In the genomic region with DNA sequence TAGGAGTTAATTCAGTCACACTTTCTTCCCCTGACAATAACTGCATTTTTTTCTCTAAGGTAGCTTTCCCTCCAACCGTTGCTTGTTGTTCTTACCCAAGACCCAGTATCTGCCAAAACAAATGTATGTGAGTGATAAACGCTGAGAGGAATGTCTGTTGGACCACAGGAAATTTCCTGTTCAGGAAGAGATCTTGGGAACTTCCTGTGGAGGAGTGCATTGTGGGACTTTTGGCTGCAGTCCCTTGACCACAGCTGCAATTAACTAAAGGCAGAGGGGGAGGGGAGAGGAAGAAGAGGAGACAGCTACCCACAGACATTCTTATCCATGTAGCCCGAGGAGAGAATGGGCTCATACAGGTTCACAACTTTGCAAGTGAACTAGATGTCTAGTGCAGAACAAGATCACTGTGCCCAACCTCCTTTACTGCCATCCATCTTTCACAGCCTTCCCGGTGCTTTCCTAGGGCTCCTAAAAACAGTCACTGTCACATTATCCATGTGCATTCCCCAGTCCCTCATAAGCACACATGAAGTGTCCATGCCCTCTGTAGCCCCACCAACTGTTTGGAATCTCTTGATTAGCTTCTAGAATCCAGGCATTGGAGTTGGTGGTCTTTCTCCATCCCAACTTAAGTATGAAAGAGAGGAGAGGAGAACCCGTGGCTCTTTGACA, we compare ENCODE assay signal across 10 cellular contexts.
DNase-seq lines count a peak whose midpoint lies in the region; ATAC-seq, FAIRE-seq and TF ChIP-seq lines count a peak whose summit lies in the region.
"Had no signal": no experiment of that assay in that cellular context is flagged by ENCODE, and none has a peak within 500 bp of the region (broad histone marks: within the 10 kb centered on the region; RNA-seq: fewer than 3 reads in every experiment).

No MANE protein-coding gene starts in this region.

- H2AK5ac ChIP-seq in mesenchymal stem cell (ENCODE audit: low read length, severe bottlenecking) = peak overlapping the region; percentile 50

- H2AFZ ChIP-seq in astrocyte (ENCODE audit: low read depth, low read length) (no peak overlapping the region), mesenchymal stem cell (ENCODE audit: low read depth, low read length) (no peak overlapping the region)

- peaks cover 8% of the 10 kb centered on the region for H3K36me3 Mint-ChIP-seq in astrocyte (ENCODE audit: low read depth, unreplicated experiment)

- peak; percentile 100 for FAIRE-seq in astrocyte (lab: Jason Lieb, UNC)

- H3K23ac ChIP-seq in mesenchymal stem cell (ENCODE audit: low read length in 2 of 2) = no peak overlapping the region

- H3K18ac ChIP-seq in mesenchymal stem cell (ENCODE audit: low read depth in 1 of 2, low read length in 2 of 2) = peak overlapping the region; percentile 22 to 62

- H3K4ac ChIP-seq in mesenchymal stem cell (ENCODE audit: low read depth in 1 of 2, low read length in 2 of 2) = peak overlapping the region in 1 of 2 experiments; percentile 9

- ATAC-seq in body of pancreas (no peak), HG03457 (IDR thresholded peaks at IDR 0.05; ENCODE audit: unreplicated experiment) (no peak), HG02763 (IDR thresholded peaks at IDR 0.05; ENCODE audit: unreplicated experiment) (no peak)
- ATAC-seq: sciatic nerve had no signal

- peak; percentile 82 for DNase-seq in Caki2 (ENCODE audit: low read depth)
- peak; percentile 75 for DNase-seq in MG63
- peak; percentile 94 for DNase-seq in astrocyte (ENCODE audit: low read depth)
- peak; percentile 82 for DNase-seq in mesenchymal stem cell
- no peak for DNase-seq in body of pancreas
- DNase-seq in substantia nigra (lab: John Stamatoyannopoulos, UW) = no peak
- DNase-seq: activated naive CD4-positive, alpha-beta T cell treated with Interleukin-2 at 50 U/mL for 16 hours had no signal

- H3K79me1 ChIP-seq in mesenchymal stem cell (replicated peaks; ENCODE audit: low read length, poor library complexity, severe bottlenecking) = peaks cover 28% of the 10 kb centered on the region

- H3K9me3 Mint-ChIP-seq in astrocyte (ENCODE audit: unreplicated experiment) = peaks cover 2% of the 10 kb centered on the region

- peak overlapping the region; percentile 39 for H3K4me2 ChIP-seq in astrocyte (ENCODE audit: low read length)
- no peak overlapping the region for H3K4me2 ChIP-seq in mesenchymal stem cell (ENCODE audit: low read length, poor library complexity, severe bottlenecking)

- H3K27me3 Mint-ChIP-seq in astrocyte (ENCODE audit: low read depth, unreplicated experiment) = no peaks in the 10 kb centered on the region

- H2BK120ac ChIP-seq in mesenchymal stem cell (ENCODE audit: low read depth, low read length) = no peak overlapping the region

- 37% methylated on average over 5 of the region's 5 CpGs for WGBS in mesenchymal stem cell
- 43 to 50% methylated on average over 5 of the region's 5 CpGs for WGBS in body of pancreas, 2 donors

- peak overlapping the region; percentile 36 for H2BK5ac ChIP-seq in mesenchymal stem cell (ENCODE audit: low read depth, low read length, poor library complexity, severe bottlenecking)

- peaks cover 65% of the 10 kb centered on the region for H3K4me1 Mint-ChIP-seq in astrocyte (ENCODE audit: low read depth, unreplicated experiment)

- no peak overlapping the region for H3K14ac ChIP-seq in mesenchymal stem cell (ENCODE audit: low read length in 2 of 2)

- H3K27me3 ChIP-seq in MG63 (no peaks in the 10 kb centered on the region), astrocyte (ENCODE audit: insufficient read depth, low read length) (no peaks in the 10 kb centered on the region), mesenchymal stem cell (ENCODE audit: control insufficient read depth in 1 of 2, insufficient read depth in 1 of 2, low read length in 2 of 2) (no peaks in the 10 kb centered on the region), body of pancreas (no peaks in the 10 kb centered on the region)

- H4K91ac ChIP-seq in mesenchymal stem cell (ENCODE audit: low read length) = no peak overlapping the region

- in situ Hi-C loops in Caki2 (cut with HindIII; ENCODE audit: low pct_unique_long_range_greater_than_20kb, low sequenced_read_pairs) = no loop called here

- no peaks in the 10 kb centered on the region for H4K20me1 ChIP-seq in astrocyte (ENCODE audit: insufficient read depth, low read length)

- H3K4me1 ChIP-seq in astrocyte (ENCODE audit: insufficient read depth, low read length) = peaks cover 49% of the 10 kb centered on the region
- H3K4me1 ChIP-seq in mesenchymal stem cell (ENCODE audit: control insufficient read depth, insufficient read depth, low read depth, low read length) = peaks cover 25% of the 10 kb centered on the region
- peaks cover 39% of the 10 kb centered on the region for H3K4me1 ChIP-seq in body of pancreas

- TF ChIP-seq POLR2A in body of pancreas (IDR thresholded peaks at IDR 0.05) = no peak

- peak overlapping the region; percentile 95 for H3K27ac Mint-ChIP-seq in astrocyte (ENCODE audit: unreplicated experiment)

- H4K8ac ChIP-seq in mesenchymal stem cell (ENCODE audit: low read length) = no peak overlapping the region

- H3K27ac ChIP-seq in astrocyte (ENCODE audit: low read depth, low read length) (peak overlapping the region; percentile 87), mesenchymal stem cell (ENCODE audit: low read length, poor library complexity, severe bottlenecking) (peak overlapping the region; percentile 18), body of pancreas (no peak overlapping the region), substantia nigra (ENCODE audit: low read depth, low read length, poor library complexity, severe bottlenecking) (no peak overlapping the region)

- H2BK15ac ChIP-seq in mesenchymal stem cell (ENCODE audit: low read depth, poor library complexity, severe bottlenecking) = no peak overlapping the region

- peak overlapping the region; percentile 11 to 90 for H2BK12ac ChIP-seq in mesenchymal stem cell (ENCODE audit: low read length in 2 of 2)

- intact Hi-C loops in body of pancreas (cut with DNase I) = no loop called here

- H3K4me3 Mint-ChIP-seq in astrocyte (ENCODE audit: unreplicated experiment) = peak overlapping the region; percentile 40

- H3K4me3 ChIP-seq in MG63 (no peak overlapping the region), astrocyte (ENCODE audit: insufficient read depth, low read depth, low read length) (no peak overlapping the region), mesenchymal stem cell (ENCODE audit: insufficient read depth in 1 of 2, low read depth in 1 of 2, low read length in 2 of 2) (no peak overlapping the region), body of pancreas (no peak overlapping the region)

- H3K9ac ChIP-seq in astrocyte (ENCODE audit: low read length) (peak overlapping the region; percentile 49), mesenchymal stem cell (ENCODE audit: low read length) (no peak overlapping the region)

- H3K36me3 ChIP-seq in MG63 (peaks cover 3% of the 10 kb centered on the region; the same call in 1 of the 2 replicates), astrocyte (ENCODE audit: insufficient read depth, low read length) (no peaks in the 10 kb centered on the region), mesenchymal stem cell (ENCODE audit: control insufficient read depth in 1 of 2, insufficient read depth in 2 of 2, low read depth in 1 of 2, low read length in 2 of 2) (peaks cover 0 to 3% of the 10 kb centered on the region in 2 experiments), body of pancreas (replicated peaks in 1 of 2; ENCODE audit: insufficient read depth in 1 of 2, low read depth in 2 of 2) (no peaks in the 10 kb centered on the region)

- peaks cover 14% of the 10 kb centered on the region for H3K79me2 ChIP-seq in astrocyte (ENCODE audit: insufficient read depth, low read length)

- TF ChIP-seq CTCF in astrocyte (IDR thresholded peaks at IDR 0.05; ENCODE audit: insufficient read depth, low read depth, low read length) = no peak
- no peak for TF ChIP-seq CTCF in body of pancreas (IDR thresholded peaks at IDR 0.05)

- H3K9me3 ChIP-seq in MG63 = no peaks in the 10 kb centered on the region
- no peaks in the 10 kb centered on the region for H3K9me3 ChIP-seq in astrocyte (ENCODE audit: insufficient read depth, low read depth, low read length)
- no peaks in the 10 kb centered on the region for H3K9me3 ChIP-seq in mesenchymal stem cell (ENCODE audit: control insufficient read depth, low read length)
- no peaks in the 10 kb centered on the region for H3K9me3 ChIP-seq in body of pancreas

Comparison
In these comparisons a context has a peak if more than half of its experiments do, and no peak if none do; other contexts are left out.
1. DNase-seq: peak in Caki2 (single experiment), MG63 (single experiment), astrocyte (single experiment) and mesenchymal stem cell (single experiment); none in body of pancreas (0 of 4) and substantia nigra (0 of 49).
2. H3K27ac ChIP-seq: peak in astrocyte (single experiment) and mesenchymal stem cell (single experiment); none in body of pancreas (0 of 4) and substantia nigra (single experiment).